Comparison of ENCODE assay signal across 8 cellular contexts in genomic region chr10:113854757-113855626, GRCh38. TPM values are rescaled to one million over a fixed set of nuclear protein-coding genes. Genes with fewer than 3 reads are reported as not detected.
A peak's percentile ranks its signal among the peaks of the same experiment; 100 is the strongest.
DNase-seq lines count a peak whose midpoint lies in the region; ATAC-seq and TF ChIP-seq lines count a peak whose summit lies in the region.

No MANE protein-coding gene starts in this region.

- DNase-seq in GM12865 (ENCODE audit: low read depth) = peak; percentile 80
- DNase-seq in NCI-H510A (lab: John Stamatoyannopoulos, UW) = peak; percentile 57
- DNase-seq in activated CD8-positive, alpha-beta memory T cell treated with anti-CD3 and anti-CD28 coated beads, Interleukin-2, amount 50 U/mL, for 48 hours = peak; percentile 82
- no peak for DNase-seq in epithelial cell of prostate (ENCODE audit: low read depth, low spot score)
- DNase-seq in stimulated activated naive CD4-positive, alpha-beta T cell treated with Interleukin-2 at 50 U/mL for 16 hours (lab: John Stamatoyannopoulos, UW) = peak; percentile 37

- H3K27ac ChIP-seq in 22Rv1 (peak overlapping the region; percentile 87), epithelial cell of prostate (peak overlapping the region; percentile 73)

- H3K9me3 ChIP-seq in mononuclear cell (ENCODE audit: low read depth, low read length) = no peaks in the 10 kb centered on the region

- ATAC-seq in HG02759 (IDR thresholded peaks at IDR 0.05; ENCODE audit: unreplicated experiment) = peak; percentile 38

- TF ChIP-seq CTCF in 22Rv1 (IDR thresholded peaks at IDR 0.05) = no peak
- TF ChIP-seq CTCF in GM12865 (IDR thresholded peaks at IDR 0.05; ENCODE audit: insufficient read depth, low read depth, low read length, missing control alignments) = no peak

- H3K4me3 ChIP-seq in GM12865 (ENCODE audit: low read depth, low read length) (peak overlapping the region; percentile 82), mononuclear cell (ENCODE audit: low read length) (peak overlapping the region; percentile 73)

- peaks cover 28% of the 10 kb centered on the region for H3K4me1 ChIP-seq in mononuclear cell (ENCODE audit: insufficient read depth, low read length)

- no peaks in the 10 kb centered on the region for H3K27me3 ChIP-seq in mononuclear cell (ENCODE audit: insufficient read depth, low read length)

RNA-seq across cellular contexts. Expression of gene NHLRC2, which starts 0.5 kb away (rescaled TPM):
- 6.0 TPM for total RNA-seq in mononuclear cell

RNA-seq across cellular contexts. Expression of gene DCLRE1A, which starts 1.1 kb away (rescaled TPM):
- 1.4 TPM for total RNA-seq in mononuclear cell
